Comparison of ENCODE assay signal across 9 cellular contexts in the genomic region with DNA sequence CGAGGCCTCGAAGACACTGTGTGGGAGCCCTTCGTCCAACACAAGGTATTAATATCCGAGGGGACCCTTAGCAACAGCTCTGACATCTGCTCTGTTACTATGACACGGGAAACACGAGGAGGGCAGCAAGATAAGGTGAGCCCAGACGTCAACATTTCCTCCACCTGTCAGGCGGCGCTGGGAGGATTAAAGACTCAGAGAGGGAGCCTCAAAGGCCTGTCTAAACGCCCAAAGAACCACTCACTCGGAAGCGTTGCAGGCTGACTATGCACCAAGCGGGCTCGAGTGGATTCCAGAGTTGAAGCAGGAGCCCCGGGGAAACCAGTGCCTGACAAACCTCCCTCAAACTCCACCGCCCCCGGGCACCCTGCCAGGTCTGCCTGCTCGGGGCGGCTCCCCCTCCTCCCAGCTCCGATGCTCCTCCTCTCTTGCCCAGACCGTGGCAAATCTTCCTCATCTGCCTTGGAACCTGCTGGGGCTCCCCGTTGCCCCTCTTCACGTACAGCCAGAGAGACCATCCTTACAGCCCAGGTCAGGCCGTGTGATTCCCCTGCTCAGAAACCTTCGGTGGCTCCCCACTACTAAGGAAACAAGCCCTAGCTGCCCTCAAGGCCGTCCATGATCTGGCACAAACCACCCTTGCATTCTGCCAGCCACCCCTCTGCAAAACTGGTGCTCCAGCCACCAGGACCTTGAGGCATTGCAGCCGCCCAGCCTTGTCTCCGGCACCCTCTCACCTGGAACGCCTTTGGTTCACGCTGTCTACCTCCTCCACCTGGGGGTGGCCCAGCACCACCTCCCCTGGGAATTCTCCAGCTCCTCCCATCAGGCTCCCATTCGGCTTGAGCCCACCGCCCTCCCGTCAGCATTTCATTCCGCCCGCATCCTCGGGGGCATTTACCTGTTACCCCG. TPM values are rescaled to one million over a fixed set of nuclear protein-coding genes. Genes with fewer than 3 reads are reported as not detected.
DNase-seq lines count a peak whose midpoint lies in the region; TF ChIP-seq lines count a peak whose summit lies in the region.
"Had no signal": no experiment of that assay in that cellular context is flagged by ENCODE, and none has a peak within 500 bp of the region (broad histone marks: within the 10 kb centered on the region; RNA-seq: fewer than 3 reads in every experiment).

No MANE protein-coding gene starts in this region.

- peak; percentile 59 for DNase-seq in activated CD8-positive, alpha-beta memory T cell treated with anti-CD3 and anti-CD28 coated beads for 24 hours
- no peak for DNase-seq in activated CD8-positive, alpha-beta memory T cell treated with anti-CD3 and anti-CD28 coated beads, Interleukin-2, amount 50 U/mL, for 4 hours
- DNase-seq in activated naive CD4-positive, alpha-beta T cell treated with anti-CD3 and anti-CD28 coated beads, Interleukin-2, amount 50 U/mL, for 16 hours = peak; percentile 53
- DNase-seq in transverse colon (peak; percentile 72), GDM1 (lab: John Stamatoyannopoulos, UW) (no peak), AML-193 (lab: John Stamatoyannopoulos, UW) (no peak), GM23248 (no peak)

- in situ Hi-C loops in transverse colon (cut with MboI; ENCODE audit: low pct_ligation_motif_present in 1 of 4, low pct_unique_long_range_greater_than_20kb in 1 of 4, low sequenced_read_pairs in 3 of 4) (no loop called here), GM23248 (cut with MboI) (no loop called here)

- H3F3A ChIP-seq in GM23248 (ENCODE audit: insufficient read depth) = no peaks in the 10 kb centered on the region

- TF ChIP-seq CTCF in liver (IDR thresholded peaks at IDR 0.05; ENCODE audit: low read depth, low read length, missing input control) (no peak), transverse colon (IDR thresholded peaks at IDR 0.05) (no peak)

- intact Hi-C loops in transverse colon (cut with DNase I; ENCODE audit: low total_unique reads) = no loop called here

- no peak overlapping the region for H3K4me3 ChIP-seq in liver (ENCODE audit: low read depth in 1 of 3, low read length in 3 of 3)
- no peak overlapping the region for H3K4me3 ChIP-seq in transverse colon
- H3K4me3 ChIP-seq in GM23248 = no peak overlapping the region

- H3K36me3 ChIP-seq in liver (ENCODE audit: control insufficient read depth in 4 of 4, insufficient read depth in 3 of 4, low read depth in 1 of 4, low read length in 3 of 4) (peaks cover 0 to 4% (median 1%) of the 10 kb centered on the region in 4 donors), transverse colon (peaks cover 0 to 5% (median 0%) of the 10 kb centered on the region in 4 donors), GM23248 (ENCODE audit: low read depth) (no peaks in the 10 kb centered on the region)

- H3K4me2 ChIP-seq in GM23248 (ENCODE audit: unreplicated experiment) = no peak overlapping the region

- no peaks in the 10 kb centered on the region for H3K9me2 ChIP-seq in GM23248 (ENCODE audit: insufficient read depth)

- H3K79me2 ChIP-seq in GM23248 (ENCODE audit: insufficient read depth) = no peaks in the 10 kb centered on the region

- H3K4me1 ChIP-seq in liver (ENCODE audit: control insufficient read depth in 4 of 4, insufficient read depth in 4 of 4, low read length in 3 of 4) (peaks cover 21 to 34% (median 26%) of the 10 kb centered on the region in 4 donors), transverse colon (peaks cover 0 to 29% (median 15%) of the 10 kb centered on the region in 4 donors), GM23248 (ENCODE audit: insufficient read depth) (no peaks in the 10 kb centered on the region)
- H3K4me1 ChIP-seq: Caco-2 had no signal

- no peak for TF ChIP-seq POLR2A in transverse colon (IDR thresholded peaks at IDR 0.05)

- H3K27me3 ChIP-seq in liver (ENCODE audit: control insufficient read depth in 4 of 4, insufficient read depth in 4 of 4, low read length in 3 of 4) = no peaks in the 10 kb centered on the region
- no peaks in the 10 kb centered on the region for H3K27me3 ChIP-seq in transverse colon
- H3K27me3 ChIP-seq in GM23248 (replicated peaks; ENCODE audit: insufficient read depth) = no peaks in the 10 kb centered on the region; the same call in 1 of the 2 replicates

- H3K27ac ChIP-seq in liver (ENCODE audit: low read depth in 1 of 2, low read length in 2 of 2) = peak overlapping the region; percentile 32 to 35
- peak overlapping the region in 3 of 4 donors; percentile 3 to 60 (median 44) for H3K27ac ChIP-seq in transverse colon
- no peak overlapping the region for H3K27ac ChIP-seq in GM23248

- H2AFZ ChIP-seq in GM23248 = no peak overlapping the region

- H3K9ac ChIP-seq in liver (ENCODE audit: low read depth in 1 of 2, low read length in 2 of 2) = no peak overlapping the region
- H3K9ac ChIP-seq in GM23248 = no peak overlapping the region

- no peaks in the 10 kb centered on the region for H4K20me1 ChIP-seq in GM23248 (ENCODE audit: insufficient read depth)

- H3K9me3 ChIP-seq in liver (ENCODE audit: control insufficient read depth in 4 of 4, low read length in 3 of 4) (no peaks in the 10 kb centered on the region), transverse colon (no peaks in the 10 kb centered on the region), GM23248 (ENCODE audit: low read depth) (no peaks in the 10 kb centered on the region)
- H3K9me3 ChIP-seq: Caco-2 had no signal

- TF ChIP-seq RAD21 in liver (IDR thresholded peaks at IDR 0.05) = no peak

- TF ChIP-seq EP300 in transverse colon (IDR thresholded peaks at IDR 0.05; ENCODE audit: low read depth) = no peak

- 58% methylated on average over 37 of the region's 37 CpGs for WGBS in liver
- 44% methylated on average over 37 of the region's 37 CpGs; no CpG with 5 or more reads in 1 of the 2 donors for WGBS in transverse colon (ENCODE audit: low coverage in 1 of 2), 2 donors
- WGBS in GM23248 (ENCODE audit: low coverage in 1 of 2, low lambda C conversion rate in 2 of 2, missing lambda C conversion rate in 2 of 2), 2 experiments = 46 to 47% methylated on average over 35 to 37 of the region's 37 CpGs

TF ChIP-seq in liver, 16 proteins besides CTCF, POLR2A, EP300 and RAD21:
- no peak for TF ChIP-seq SP1 (IDR thresholded peaks at IDR 0.05)
- TF ChIP-seq, protein P1, sequence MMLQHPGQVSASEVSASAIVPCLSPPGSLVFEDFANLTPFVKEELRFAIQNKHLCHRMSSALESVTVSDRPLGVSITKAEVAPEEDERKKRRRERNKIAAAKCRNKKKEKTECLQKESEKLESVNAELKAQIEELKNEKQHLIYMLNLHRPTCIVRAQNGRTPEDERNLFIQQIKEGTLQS (IDR thresholded peaks at IDR 0.05) = no peak
- TF ChIP-seq, protein P2, sequence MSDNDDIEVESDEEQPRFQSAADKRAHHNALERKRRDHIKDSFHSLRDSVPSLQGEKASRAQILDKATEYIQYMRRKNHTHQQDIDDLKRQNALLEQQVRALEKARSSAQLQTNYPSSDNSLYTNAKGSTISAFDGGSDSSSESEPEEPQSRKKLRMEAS (IDR thresholded peaks at IDR 0.05) = no peak
- TF ChIP-seq HNF4A (conservative IDR thresholded peaks at IDR 0.05) = no peak
- no peak for TF ChIP-seq TAF1 (conservative IDR thresholded peaks at IDR 0.05)
- no peak for TF ChIP-seq RXRA (IDR thresholded peaks at IDR 0.05)
- no peak for TF ChIP-seq EGR1 (IDR thresholded peaks at IDR 0.05; ENCODE audit: low read depth in 2 of 2)
- no peak for TF ChIP-seq YY1 (IDR thresholded peaks at IDR 0.05)

RNA-seq across cellular contexts. Expression of a gene that starts 16.2 kb away (rescaled TPM):
- total RNA-seq in liver = 10 to 100 TPM in 1 of 2 donors, 1 to 10 TPM in 1; 8.5 to 52.5 TPM
- 10 to 100 TPM; 10.3 to 17.4 TPM for polyA plus RNA-seq in liver
- 10 to 100 TPM; 24.3 to 90.5 (median 47.2) TPM for total RNA-seq in transverse colon
- 2.7 and 13.4 TPM in 2 replicates for total RNA-seq in GM23248 (2014; rRNA removed; shearing (Covaris generic))
- polyA plus RNA-seq in GM23248 (2016; fragmentation: Nextera tagmentation; extraction: Ambion mirVana) = 5.2 and 5.4 TPM in 2 replicates

Comparison
In these comparisons a context has a peak if more than half of its experiments do, and no peak if none do; other contexts are left out.
1. DNase-seq: peak in activated CD8-positive, alpha-beta memory T cell treated with anti-CD3 and anti-CD28 coated beads for 24 hours (single experiment), activated naive CD4-positive, alpha-beta T cell treated with anti-CD3 and anti-CD28 coated beads, Interleukin-2, amount 50 U/mL, for 16 hours (single experiment) and transverse colon (single experiment); none in activated CD8-positive, alpha-beta memory T cell treated with anti-CD3 and anti-CD28 coated beads, Interleukin-2, amount 50 U/mL, for 4 hours (single experiment), GDM1 (single experiment), AML-193 (0 of 2) and GM23248 (single experiment).